13 cellular contexts compared by ENCODE assay signal in genomic region chr10:30447125-30447799, GRCh38. TPM values are rescaled to one million over a fixed set of nuclear protein-coding genes. Genes with fewer than 3 reads are reported as not detected.
DNase-seq lines count a peak whose midpoint lies in the region; ATAC-seq, FAIRE-seq and TF ChIP-seq lines count a peak whose summit lies in the region.
"Had no signal": no experiment of that assay in that cellular context is flagged by ENCODE, and none has a peak within 500 bp of the region (broad histone marks: within the 10 kb centered on the region; RNA-seq: fewer than 3 reads in every experiment).

No MANE protein-coding gene starts in this region.

- no peak overlapping the region for H3K9ac ChIP-seq in keratinocyte (ENCODE audit: control insufficient read depth, extremely low read depth, insufficient read depth, low read length)
- H3K9ac ChIP-seq: BLaER1 treated with 17β-estradiol and CSF1 and Interleukin-3, amounts not matched to agents 10 nM and 100 nM had no signal

- H3K27me3 ChIP-seq in keratinocyte (ENCODE audit: control insufficient read depth, extremely low read depth, insufficient read depth, low read length) = no peaks in the 10 kb centered on the region
- H3K27me3 ChIP-seq in upper lobe of left lung = no peaks in the 10 kb centered on the region
- H3K27me3 ChIP-seq: BLaER1 treated with 17β-estradiol and CSF1 and Interleukin-3, amounts not matched to agents 10 nM and 100 nM had no signal

- peak; percentile 92 for ATAC-seq in activated T-helper 17 cell treated with anti-CD3 and anti-CD28 coated beads, Interleukin-2, amount 50 U/mL, for 72 hours (replicated peaks)
- ATAC-seq in upper lobe of left lung (ENCODE audit: low FRiP score in 2 of 2) = no peak

- TF ChIP-seq POLR2A in upper lobe of left lung (IDR thresholded peaks at IDR 0.05) = no peak

- H3K36me3 Mint-ChIP-seq in activated T-helper 17 cell treated with anti-CD3 and anti-CD28 coated beads, Interleukin-2, amount 50 U/mL, for 72 hours (ENCODE audit: low read depth) = peaks cover 97% of the 10 kb centered on the region

- dilution Hi-C loops in keratinocyte (cut with MboI; ENCODE audit: extremely low pct_ligation_motif_present, low sequenced_read_pairs) = no loop called here

- H3K9me3 ChIP-seq in keratinocyte (ENCODE audit: control insufficient read depth, low read depth, low read length) (no peaks in the 10 kb centered on the region), upper lobe of left lung (no peaks in the 10 kb centered on the region)
- H3K9me3 ChIP-seq: BLaER1 treated with 17β-estradiol and CSF1 and Interleukin-3, amounts not matched to agents 10 nM and 100 nM; HAP-1 had no signal

- FAIRE-seq in keratinocyte (lab: Jason Lieb, UNC) = peak; percentile 83

- peak overlapping the region; percentile 72 for H3K4me2 ChIP-seq in keratinocyte (ENCODE audit: control insufficient read depth, extremely low read depth, insufficient read depth, low read depth, low read length)
- H3K4me2 ChIP-seq: BLaER1 treated with 17β-estradiol and CSF1 and Interleukin-3, amounts not matched to agents 10 nM and 100 nM had no signal

- no peak overlapping the region for H2AFZ ChIP-seq in keratinocyte (ENCODE audit: control insufficient read depth, low read length)

- TF ChIP-seq EP300 in upper lobe of left lung (IDR thresholded peaks at IDR 0.05) = no peak

- no peaks in the 10 kb centered on the region for H3K79me2 ChIP-seq in keratinocyte (ENCODE audit: control insufficient read depth, insufficient read depth, low read length)

- no peaks in the 10 kb centered on the region for H3K27me3 Mint-ChIP-seq in activated T-helper 17 cell treated with anti-CD3 and anti-CD28 coated beads, Interleukin-2, amount 50 U/mL, for 72 hours
- H3K27me3 Mint-ChIP-seq: activated naive CD8-positive, alpha-beta T cell had no signal

- H3K9me3 Mint-ChIP-seq in activated T-helper 17 cell treated with anti-CD3 and anti-CD28 coated beads, Interleukin-2, amount 50 U/mL, for 72 hours = no peaks in the 10 kb centered on the region

- H4K20me1 ChIP-seq in keratinocyte (ENCODE audit: control insufficient read depth, extremely low read depth, insufficient read depth, low read length) = no peaks in the 10 kb centered on the region

- H3K27ac Mint-ChIP-seq in activated T-helper 17 cell treated with anti-CD3 and anti-CD28 coated beads, Interleukin-2, amount 50 U/mL, for 72 hours = peak overlapping the region; percentile 15
- H3K27ac Mint-ChIP-seq: activated naive CD8-positive, alpha-beta T cell had no signal

- H3K4me3 ChIP-seq in keratinocyte (ENCODE audit: control insufficient read depth in 2 of 3, extremely low read depth in 1 of 3, insufficient read depth in 2 of 3, low read depth in 1 of 3, low read length in 3 of 3) = no peak overlapping the region
- H3K4me3 ChIP-seq in upper lobe of left lung = no peak overlapping the region
- H3K4me3 ChIP-seq: BLaER1 treated with 17β-estradiol and CSF1 and Interleukin-3, amounts not matched to agents 10 nM and 100 nM; HAP-1 had no signal

- H3K4me1 ChIP-seq in keratinocyte (ENCODE audit: control insufficient read depth, extremely low read depth, insufficient read depth, low read length) = peaks cover 15% of the 10 kb centered on the region
- H3K4me1 ChIP-seq in upper lobe of left lung = peaks cover 14 to 37% (median 29%) of the 10 kb centered on the region in 4 donors
- H3K4me1 ChIP-seq: HAP-1 had no signal

- H3K9me1 ChIP-seq in keratinocyte (ENCODE audit: control insufficient read depth, extremely low read depth, insufficient read depth, low read length) = no peaks in the 10 kb centered on the region

- H3K36me3 ChIP-seq in keratinocyte (ENCODE audit: control insufficient read depth in 2 of 2, extremely low read depth in 1 of 2, insufficient read depth in 2 of 2, low read length in 2 of 2) (no peaks in the 10 kb centered on the region), upper lobe of left lung (peaks cover 44 to 96% (median 58%) of the 10 kb centered on the region in 4 donors)

- TF ChIP-seq CTCF in keratinocyte (optimal IDR thresholded peaks at IDR 0.05 in 1 of 3, IDR thresholded peaks at IDR 0.05 in 1 of 3, conservative IDR thresholded peaks at IDR 0.05 in 1 of 3; ENCODE audit: extremely low read depth in 1 of 3, insufficient read depth in 2 of 3, low read length in 3 of 3) (no peak), upper lobe of left lung (IDR thresholded peaks at IDR 0.05) (no peak)

- peak overlapping the region; percentile 46 for H3K4me3 Mint-ChIP-seq in activated T-helper 17 cell treated with anti-CD3 and anti-CD28 coated beads, Interleukin-2, amount 50 U/mL, for 72 hours
- H3K4me3 Mint-ChIP-seq: activated naive CD8-positive, alpha-beta T cell had no signal

- WGBS in upper lobe of left lung, 2 donors = 76% methylated on average over 10 of the region's 10 CpGs

- peaks cover 11% of the 10 kb centered on the region for H3K4me1 Mint-ChIP-seq in activated T-helper 17 cell treated with anti-CD3 and anti-CD28 coated beads, Interleukin-2, amount 50 U/mL, for 72 hours

- H3K27ac ChIP-seq in keratinocyte (ENCODE audit: control insufficient read depth, insufficient read depth, low read length) = peak overlapping the region; percentile 44
- no peak overlapping the region for H3K27ac ChIP-seq in upper lobe of left lung

- DNase-seq in stimulated activated CD4-positive, alpha-beta T cell treated with anti-CD3 and anti-CD28 coated beads, Interleukin-15, amount 100 ng/mL, for 24 hours = peak; percentile 14
- DNase-seq in stimulated activated CD4-positive, alpha-beta T cell treated with anti-CD3 and anti-CD28 coated beads, Interleukin-4, amount 100 ng/mL, for 24 hours = no peak
- DNase-seq in keratinocyte (ENCODE audit: low read depth, low spot score) (peak; percentile 89), upper lobe of left lung (no peak), cerebellar cortex (ENCODE audit: low spot score) (no peak), D341Med (ENCODE audit: low spot score) (no peak), NCI-H2196 treated with DMSO at 0.1 percent for 48 hours (lab: John Stamatoyannopoulos, UW; ENCODE audit: unreplicated experiment) (no peak)
- DNase-seq: KG1, NCI-H2227 treated with DMSO at 0.1 percent for 48 hours had no signal

RNA-seq across cellular contexts. Expression of gene MAP3K8, which starts 13.3 kb away (rescaled TPM):
- 10 to 100 TPM; 33.7 to 58.6 TPM for total RNA-seq in activated T-helper 17 cell treated with anti-CD3 and anti-CD28 coated beads, Interleukin-2, amount 50 U/mL, for 72 hours
- polyA plus RNA-seq in keratinocyte = 0.88 to 4.9 TPM (median 4.0 TPM) in 3 replicates
- polyA plus RNA-seq in keratinocyte (2011; ENCODE audit: low read depth) = 21.9 TPM
- 1.2 TPM in 2 replicates for polyA plus RNA-seq in keratinocyte (2011; cell fraction: cytosol; rRNA removed)
- polyA plus RNA-seq in keratinocyte (2011; cell fraction: nucleus; rRNA removed) = 6.9 and 7.1 TPM in 2 replicates
- 0.85 and 28.0 TPM in 2 replicates for polyA plus RNA-seq in keratinocyte (2012; ENCODE audit: low replicate concordance)
- 3.2 to 5.0 TPM (median 4.5 TPM) in 3 replicates for polyA minus RNA-seq in keratinocyte
- not detected for polyA minus RNA-seq in keratinocyte (2011; cell fraction: cytosol; rRNA and poly(A)+ RNA removed)
- polyA minus RNA-seq in keratinocyte (2011; cell fraction: nucleus; rRNA and poly(A)+ RNA removed) = 4.8 and 5.6 TPM in 2 replicates
- 10 to 100 TPM; 32.5 to 71.2 (median 42.8) TPM for total RNA-seq in upper lobe of left lung

Comparison
In these comparisons a context has a peak if more than half of its experiments do, and no peak if none do; other contexts are left out.
1. DNase-seq: peak in stimulated activated CD4-positive, alpha-beta T cell treated with anti-CD3 and anti-CD28 coated beads, Interleukin-15, amount 100 ng/mL, for 24 hours (single experiment) and keratinocyte (single experiment); none in stimulated activated CD4-positive, alpha-beta T cell treated with anti-CD3 and anti-CD28 coated beads, Interleukin-4, amount 100 ng/mL, for 24 hours (single experiment), upper lobe of left lung (0 of 2), cerebellar cortex (single experiment), D341Med (single experiment) and NCI-H2196 treated with DMSO at 0.1 percent for 48 hours (single experiment).